8 cellular contexts compared by ENCODE assay signal in the genomic region with DNA sequence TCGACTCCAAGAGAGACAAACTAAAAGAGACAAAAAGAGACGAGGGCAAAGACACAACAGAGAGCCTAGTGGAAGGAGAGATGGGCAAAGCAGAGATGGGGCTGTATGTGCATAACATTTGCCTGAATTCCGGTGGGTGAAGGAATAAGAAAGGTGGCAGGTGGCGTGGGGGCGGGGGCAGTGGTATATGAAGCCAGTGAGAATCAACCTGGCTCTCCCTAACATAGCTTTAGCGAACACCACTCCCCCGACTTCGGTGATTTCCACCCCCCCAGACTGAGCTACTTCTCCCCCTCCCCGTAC. TPM values are rescaled to one million over a fixed set of nuclear protein-coding genes. Genes with fewer than 3 reads are reported as not detected.
DNase-seq lines count a peak whose midpoint lies in the region; ATAC-seq and TF ChIP-seq lines count a peak whose summit lies in the region.

No MANE protein-coding gene starts in this region.

- ATAC-seq in omental fat pad (ENCODE audit: low FRiP score), result no peak
- ATAC-seq in GM21717 (IDR thresholded peaks at IDR 0.05; ENCODE audit: unreplicated experiment), result no peak

- TF ChIP-seq POLR2A in esophagus muscularis mucosa (IDR thresholded peaks at IDR 0.05; ENCODE audit: low read depth), result no peak

- no peak for TF ChIP-seq EP300 in esophagus muscularis mucosa (IDR thresholded peaks at IDR 0.05)

- H3K4me1 ChIP-seq in ES-I3 (ENCODE audit: insufficient read depth, low read length), result peaks cover 44% of the 10 kb centered on the region
- H3K4me1 ChIP-seq in PC-9 (replicated peaks; ENCODE audit: insufficient read depth), result peaks cover 13% of the 10 kb centered on the region
- peaks cover 57 to 74% (median 68%) of the 10 kb centered on the region in 4 donors for H3K4me1 ChIP-seq in esophagus muscularis mucosa

- H3K9ac ChIP-seq in ES-I3 (ENCODE audit: low read depth, low read length), result peak overlapping the region; percentile 94

- H3K27me3 ChIP-seq in PC-9 (ENCODE audit: insufficient read depth, low read depth) (peaks cover 17% of the 10 kb centered on the region; the same call in 1 of the 2 replicates), esophagus muscularis mucosa (no peaks in the 10 kb centered on the region)

- TF ChIP-seq CTCF in PC-9 (conservative IDR thresholded peaks at IDR 0.05), result no peak
- TF ChIP-seq CTCF in esophagus muscularis mucosa (IDR thresholded peaks at IDR 0.05), result no peak
- TF ChIP-seq CTCF in retinal pigment epithelial cell (conservative IDR thresholded peaks at IDR 0.05; ENCODE audit: low read depth, low read length), result no peak
- no peak for TF ChIP-seq CTCF in omental fat pad (IDR thresholded peaks at IDR 0.05)

- H4K20me1 ChIP-seq in PC-9 (ENCODE audit: insufficient read depth), result 0 out of 2 replicates have a peak, but pooled peaks cover 3% of the 10 kb centered on the region

- 12% methylated on average over 9 of the region's 9 CpGs for WGBS in esophagus muscularis mucosa

- no peaks in the 10 kb centered on the region; the same call in 1 of the 2 replicates for H3K36me3 ChIP-seq in ES-I3 (ENCODE audit: insufficient read depth, low read length)
- no peaks in the 10 kb centered on the region for H3K36me3 ChIP-seq in PC-9 (ENCODE audit: low read depth)
- peaks cover 0 to 5% (median 0%) of the 10 kb centered on the region in 4 donors for H3K36me3 ChIP-seq in esophagus muscularis mucosa

- H3K4me3 ChIP-seq in PC-9 (peak overlapping the region; percentile 54), esophagus muscularis mucosa (peak overlapping the region; percentile 67 to 79 (median 74)), retinal pigment epithelial cell (ENCODE audit: low read length) (peak overlapping the region; percentile 49)

- H2AFZ ChIP-seq in PC-9, result peak overlapping the region; percentile 92

- intact Hi-C loops in PC-9 (cut with micrococcal nuclease; ENCODE audit: unreplicated experiment) (no loop called here), esophagus muscularis mucosa (cut with DNase I) (no loop called here)

- DNase-seq in PC-9 (no peak), esophagus muscularis mucosa (ENCODE audit: extremely low spot score) (no peak), retinal pigment epithelial cell (ENCODE audit: low read depth) (no peak), AG08396 (ENCODE audit: low spot score) (no peak), omental fat pad (ENCODE audit: low spot score) (no peak), UCSD-AML1 (lab: John Stamatoyannopoulos, UW; ENCODE audit: unreplicated experiment) (no peak)

- H3K9me2 ChIP-seq in PC-9 (ENCODE audit: insufficient read depth), result no peaks in the 10 kb centered on the region

- no peaks in the 10 kb centered on the region for H3K9me3 ChIP-seq in ES-I3 (ENCODE audit: control insufficient read depth, insufficient read depth, low read length)
- no peaks in the 10 kb centered on the region for H3K9me3 ChIP-seq in PC-9 (ENCODE audit: insufficient read depth, low read depth)
- no peaks in the 10 kb centered on the region for H3K9me3 ChIP-seq in esophagus muscularis mucosa

- no peaks in the 10 kb centered on the region for H3K79me2 ChIP-seq in PC-9 (ENCODE audit: low read depth)

- POLR2A ChIA-PET in PC-9 (lab: Charles Lee; ENCODE audit: unreplicated experiment), result no interaction called here

- H3K4me2 ChIP-seq in PC-9, result peak overlapping the region; percentile 99

- no peaks in the 10 kb centered on the region; the same call in 1 of the 2 replicates for H3F3A ChIP-seq in PC-9 (ENCODE audit: insufficient read depth, low read depth)

- no TSS peak for BruUV-seq in PC-9 (replicated peaks; lab: Mats Ljungman, UMichigan)

- H3K27ac ChIP-seq in PC-9 (no peak overlapping the region), esophagus muscularis mucosa (replicated peaks in 1 of 4) (peak overlapping the region; percentile 83 to 95 (median 94))

- CTCF ChIA-PET in PC-9 (lab: Charles Lee), result no interaction called here

RNA-seq across cellular contexts. Expression of gene INKA2, which starts 1.1 kb away (rescaled TPM):
- total RNA-seq in PC-9 (2021), result 0.53 and 1.4 TPM in 2 replicates
- total RNA-seq in esophagus muscularis mucosa, result 10 to 100 TPM in 1 of 4 donors, 1 to 10 TPM in 3; 4.0 to 10.8 (median 8.5) TPM
- 10 to 100 TPM in 1 of 4 donors, 1 to 10 TPM in 3; 2.1 to 21.3 (median 6.6) TPM for total RNA-seq in omental fat pad

RNA-seq across cellular contexts. Expression of gene DDX20, which starts 17.6 kb away (rescaled TPM):
- 8.4 and 8.9 TPM in 2 replicates for total RNA-seq in PC-9 (2021)
- 10 to 100 TPM in 3 of 4 donors, 1 to 10 TPM in 1; 9.5 to 19.9 (median 13.1) TPM for total RNA-seq in esophagus muscularis mucosa
- 10 to 100 TPM; 12.8 to 24.7 (median 21.3) TPM for total RNA-seq in omental fat pad
